In genomic region chr2:66862871-66863650, GRCh38 we compare ENCODE assay signal across 16 cellular contexts.
A peak's percentile ranks its signal among the peaks of the same experiment; 100 is the strongest.
DNase-seq lines count a peak whose midpoint lies in the region; ATAC-seq and TF ChIP-seq lines count a peak whose summit lies in the region.
"Had no signal": no experiment of that assay in that cellular context is flagged by ENCODE, and none has a peak within 500 bp of the region (broad histone marks: within the 10 kb centered on the region; RNA-seq: fewer than 3 reads in every experiment).

No MANE protein-coding gene starts in this region.

- H3K36me3 ChIP-seq in ACC112 (ENCODE audit: insufficient read depth, low read length) (no peaks in the 10 kb centered on the region), fibroblast of lung (ENCODE audit: control insufficient read depth, insufficient read depth, low read length) (no peaks in the 10 kb centered on the region), osteoblast (ENCODE audit: insufficient read depth, low read length) (no peaks in the 10 kb centered on the region)
- H3K36me3 ChIP-seq: thyroid gland had no signal

- H3K4me2 ChIP-seq in fibroblast of lung (ENCODE audit: extremely low read depth, insufficient read depth, low read length) (peak overlapping the region; percentile 72), osteoblast (ENCODE audit: insufficient read depth, low read length) (peak overlapping the region; percentile 12)

- H3K4me3 ChIP-seq in ACC112 (ENCODE audit: low read depth, low read length) = peak overlapping the region; percentile 54
- peak overlapping the region in 3 of 4 experiments; percentile 10 to 25 (median 21) for H3K4me3 ChIP-seq in fibroblast of lung (replicated peaks in 1 of 4; ENCODE audit: control extremely low read depth in 1 of 4, insufficient read depth in 1 of 4, low read depth in 3 of 4, low read length in 4 of 4)
- no peak overlapping the region for H3K4me3 ChIP-seq in osteoblast (ENCODE audit: insufficient read depth, low read length)
- H3K4me3 ChIP-seq: thyroid gland had no signal

- peak overlapping the region; percentile 89 for H3K27ac ChIP-seq in ACC112 (ENCODE audit: low read depth, low read length)
- H3K27ac ChIP-seq in RWPE1 = no peak overlapping the region
- H3K27ac ChIP-seq in fibroblast of lung (ENCODE audit: insufficient read depth, low read length) = peak overlapping the region; percentile 82
- peak overlapping the region; percentile 52 for H3K27ac ChIP-seq in osteoblast (ENCODE audit: low read depth, low read length)
- H3K27ac ChIP-seq: HL-60, thyroid gland had no signal

- peak overlapping the region; percentile 65 for H2AFZ ChIP-seq in ACC112 (ENCODE audit: low read length, unreplicated experiment)
- no peak overlapping the region for H2AFZ ChIP-seq in fibroblast of lung (ENCODE audit: low read length)
- no peak overlapping the region for H2AFZ ChIP-seq in osteoblast (ENCODE audit: low read length)

- H3K9me3 ChIP-seq in fibroblast of lung (ENCODE audit: control insufficient read depth, insufficient read depth, low read depth, low read length) (no peaks in the 10 kb centered on the region), osteoblast (ENCODE audit: low read depth, low read length) (no peaks in the 10 kb centered on the region)
- H3K9me3 ChIP-seq: thyroid gland had no signal

- CTCF ChIA-PET in RWPE1 (lab: Yijun Ruan, JAX) = interaction anchor here (0.6 kb wide), 1 partner anchor 25 kb away, joined by 3 read pairs; no protein-coding TSS in a partner anchor

- peak; percentile 51 for DNase-seq in RWPE1 (ENCODE audit: low spot score)
- DNase-seq in fibroblast of lung (ENCODE audit: low read depth in 2 of 2) = peak; percentile 79 to 83
- DNase-seq in osteoblast (ENCODE audit: insufficient read length, low spot score, missing footprints) = peak; percentile 85
- DNase-seq in NCI-H510A treated with DMSO at 0.1 percent for 48 hours (lab: John Stamatoyannopoulos, UW) = no peak
- no peak for DNase-seq in NCI-H446 (lab: John Stamatoyannopoulos, UW)
- no peak for DNase-seq in activated effector memory CD4-positive, alpha-beta T cell treated with Interleukin-2 at 50 U/mL for 16 hours
- DNase-seq: GOT3, head of caudate nucleus, NCI-H446 treated with DMSO at 0.1 percent for 48 hours, right cardiac atrium, T-helper 9 cell, thyroid gland had no signal

- H3K9ac ChIP-seq in fibroblast of lung (ENCODE audit: insufficient read depth, low read length) = no peak overlapping the region

- peaks cover 32% of the 10 kb centered on the region for H3K4me1 ChIP-seq in ACC112 (ENCODE audit: control insufficient read depth, insufficient read depth, low read length, unreplicated experiment)
- peaks cover 42% of the 10 kb centered on the region for H3K4me1 ChIP-seq in fibroblast of lung (ENCODE audit: control insufficient read depth, extremely low read depth, insufficient read depth, low read length)
- H3K4me1 ChIP-seq in osteoblast (ENCODE audit: insufficient read depth, low read length) = peaks cover 12% of the 10 kb centered on the region
- H3K4me1 ChIP-seq: thyroid gland had no signal

- TF ChIP-seq CTCF in RWPE1 (conservative IDR thresholded peaks at IDR 0.05; ENCODE audit: low read depth) (no peak), fibroblast of lung (conservative IDR thresholded peaks at IDR 0.05 in 1 of 2, IDR thresholded peaks at IDR 0.05 in 1 of 2; ENCODE audit: low read depth in 1 of 2, low read length in 2 of 2) (no peak), osteoblast (IDR thresholded peaks at IDR 0.05; ENCODE audit: extremely low read depth, low read depth, low read length) (no peak)

- no peaks in the 10 kb centered on the region for H3K79me2 ChIP-seq in ACC112 (ENCODE audit: control insufficient read depth, insufficient read depth, low read length, unreplicated experiment)
- no peaks in the 10 kb centered on the region for H3K79me2 ChIP-seq in fibroblast of lung (ENCODE audit: control insufficient read depth, insufficient read depth, low read length)
- no peaks in the 10 kb centered on the region for H3K79me2 ChIP-seq in osteoblast (ENCODE audit: insufficient read depth, low read length)

- H3K27me3 ChIP-seq in ACC112 (ENCODE audit: insufficient read depth, low read length) (no peaks in the 10 kb centered on the region), fibroblast of lung (ENCODE audit: control insufficient read depth, insufficient read depth, low read length) (no peaks in the 10 kb centered on the region), osteoblast (ENCODE audit: insufficient read depth, low read length) (no peaks in the 10 kb centered on the region)
- H3K27me3 ChIP-seq: thyroid gland had no signal

- POLR2A ChIA-PET in RWPE1 (lab: Yijun Ruan, JAX; ENCODE audit: low non-redundant PET) = no interaction called here

- H4K20me1 ChIP-seq in fibroblast of lung (ENCODE audit: control insufficient read depth, extremely low read depth, insufficient read depth, low read length) (no peaks in the 10 kb centered on the region), osteoblast (ENCODE audit: insufficient read depth, low read length) (no peaks in the 10 kb centered on the region)

- ATAC-seq in GM21515 (IDR thresholded peaks at IDR 0.05; ENCODE audit: unreplicated experiment) = no peak
- ATAC-seq: activated naive CD4-positive, alpha-beta T cell treated with anti-CD3 and anti-CD28 coated beads, Interleukin-2, amount 50 U/mL, for 72 hours had no signal

Comparison
In these comparisons a context has a peak if more than half of its experiments do, and no peak if none do; other contexts are left out.
1. DNase-seq: peak in RWPE1 (single experiment), fibroblast of lung (2 of 2) and osteoblast (single experiment); none in NCI-H510A treated with DMSO at 0.1 percent for 48 hours (single experiment), NCI-H446 (0 of 2) and activated effector memory CD4-positive, alpha-beta T cell treated with Interleukin-2 at 50 U/mL for 16 hours (single experiment).